In the genomic region with DNA sequence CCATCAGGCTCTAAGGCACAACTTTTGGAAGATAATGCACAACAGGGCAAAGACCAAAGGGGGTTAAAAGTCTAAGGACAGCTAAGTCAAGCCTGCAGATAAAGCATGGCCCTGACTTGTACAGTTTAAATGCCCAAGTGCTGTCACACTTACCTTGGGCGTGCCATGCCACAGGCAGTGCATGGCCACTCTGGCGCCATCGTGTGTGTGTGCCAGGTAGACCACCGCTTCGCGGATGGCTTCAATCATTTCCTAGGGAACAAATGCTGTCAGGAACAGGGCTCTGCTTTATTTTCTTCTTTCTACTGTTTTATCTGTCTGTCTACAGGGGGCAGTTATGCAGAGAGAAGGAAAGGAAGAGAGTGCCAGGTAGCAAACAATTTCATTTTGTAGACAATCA, we compare ENCODE assay signal across 14 cellular contexts. TPM values are rescaled to one million over a fixed set of nuclear protein-coding genes. Genes with fewer than 3 reads are reported as not detected.
DNase-seq lines count a peak whose midpoint lies in the region; ATAC-seq and TF ChIP-seq lines count a peak whose summit lies in the region.
"Had no signal": no experiment of that assay in that cellular context is flagged by ENCODE, and none has a peak within 500 bp of the region (broad histone marks: within the 10 kb centered on the region; RNA-seq: fewer than 3 reads in every experiment).

No MANE protein-coding gene starts in this region.

- ATAC-seq in HG03108 (IDR thresholded peaks at IDR 0.05; ENCODE audit: unreplicated experiment), result no peak

- TF ChIP-seq CTCF in fibroblast of mammary gland (conservative IDR thresholded peaks at IDR 0.05; ENCODE audit: control insufficient read depth, insufficient read depth, low read depth, low read length), result peak; percentile 14
- TF ChIP-seq CTCF in retinal pigment epithelial cell (conservative IDR thresholded peaks at IDR 0.05; ENCODE audit: low read depth, low read length), result peak; percentile 38

- peak; percentile 23 for DNase-seq in activated CD4-positive, alpha-beta memory T cell treated with anti-CD3 and anti-CD28 coated beads for 36 hours
- no peak for DNase-seq in activated CD4-positive, alpha-beta memory T cell treated with anti-CD3 and anti-CD28 coated beads, Interleukin-2, amount 10 ng/mL, durations not matched to agents 7 days and 5 days
- DNase-seq in RPMI8226, result peak; percentile 10
- no peak for DNase-seq in fibroblast of mammary gland (ENCODE audit: low read depth)
- no peak for DNase-seq in retinal pigment epithelial cell (ENCODE audit: low read depth)
- DNase-seq in AG08395 (ENCODE audit: low spot score), result no peak
- DNase-seq in DMS153 (lab: John Stamatoyannopoulos, UW), result no peak
- DNase-seq: activated CD8-positive, alpha-beta memory T cell treated with anti-CD3 and anti-CD28 coated beads for 24 hours; C1 segment of cervical spinal cord; cerebellar nuclear complex; NCI-H1092; nucleus accumbens had no signal

- intact Hi-C loops in activated CD4-positive, alpha-beta memory T cell treated with anti-CD3 and anti-CD28 coated beads for 36 hours (cut with micrococcal nuclease), result no loop called here

- H3K4me1 Mint-ChIP-seq in activated CD4-positive, alpha-beta memory T cell treated with anti-CD3 and anti-CD28 coated beads for 36 hours (ENCODE audit: low read depth), result no peaks in the 10 kb centered on the region
- peaks cover 2% of the 10 kb centered on the region for H3K4me1 Mint-ChIP-seq in activated CD4-positive, alpha-beta memory T cell treated with anti-CD3 and anti-CD28 coated beads, Interleukin-2, amount 10 ng/mL, durations not matched to agents 7 days and 5 days

- no peak overlapping the region for H3K4me3 Mint-ChIP-seq in activated CD4-positive, alpha-beta memory T cell treated with anti-CD3 and anti-CD28 coated beads for 36 hours
- no peak overlapping the region for H3K4me3 Mint-ChIP-seq in activated CD4-positive, alpha-beta memory T cell treated with anti-CD3 and anti-CD28 coated beads, Interleukin-2, amount 10 ng/mL, durations not matched to agents 7 days and 5 days

- no peaks in the 10 kb centered on the region for H3K27me3 Mint-ChIP-seq in activated CD4-positive, alpha-beta memory T cell treated with anti-CD3 and anti-CD28 coated beads for 36 hours
- no peaks in the 10 kb centered on the region for H3K27me3 Mint-ChIP-seq in activated CD4-positive, alpha-beta memory T cell treated with anti-CD3 and anti-CD28 coated beads, Interleukin-2, amount 10 ng/mL, durations not matched to agents 7 days and 5 days

- POLR2A ChIA-PET in activated CD4-positive, alpha-beta memory T cell treated with anti-CD3 and anti-CD28 coated beads for 36 hours (lab: Charles Lee), result interaction anchor here (1.6 kb wide), 1 partner anchor 20 kb away, joined by 4 read pairs; a partner anchor contains a TSS
- POLR2A ChIA-PET in activated CD4-positive, alpha-beta memory T cell treated with anti-CD3 and anti-CD28 coated beads, Interleukin-2, amount 10 ng/mL, durations not matched to agents 7 days and 5 days (lab: Charles Lee), result interaction anchor here (1.3 kb wide), 1 partner anchor 19 kb away, joined by 6 read pairs; a partner anchor contains a TSS

- H3K36me3 Mint-ChIP-seq in activated CD4-positive, alpha-beta memory T cell treated with anti-CD3 and anti-CD28 coated beads for 36 hours, result peaks cover 52% of the 10 kb centered on the region
- H3K36me3 Mint-ChIP-seq in activated CD4-positive, alpha-beta memory T cell treated with anti-CD3 and anti-CD28 coated beads, Interleukin-2, amount 10 ng/mL, durations not matched to agents 7 days and 5 days (ENCODE audit: low read depth), result peaks cover 58% of the 10 kb centered on the region

- CTCF ChIA-PET in activated CD4-positive, alpha-beta memory T cell treated with anti-CD3 and anti-CD28 coated beads for 36 hours (lab: Charles Lee), result interaction anchor here (0.7 to 1.7 kb wide), 2 partner anchors 11 to 20 kb away, joined by 4 to 5 read pairs; a partner anchor contains a TSS
- CTCF ChIA-PET in activated CD4-positive, alpha-beta memory T cell treated with anti-CD3 and anti-CD28 coated beads, Interleukin-2, amount 10 ng/mL, durations not matched to agents 7 days and 5 days (lab: Charles Lee), result interaction anchor here (1.0 to 1.1 kb wide), 2 partner anchors 15 to 19 kb away, joined by 3 to 5 read pairs; no protein-coding TSS in a partner anchor

- H3K9me3 Mint-ChIP-seq in activated CD4-positive, alpha-beta memory T cell treated with anti-CD3 and anti-CD28 coated beads for 36 hours, result no peaks in the 10 kb centered on the region
- H3K9me3 Mint-ChIP-seq in activated CD4-positive, alpha-beta memory T cell treated with anti-CD3 and anti-CD28 coated beads, Interleukin-2, amount 10 ng/mL, durations not matched to agents 7 days and 5 days, result no peaks in the 10 kb centered on the region

- H3K27ac Mint-ChIP-seq in activated CD4-positive, alpha-beta memory T cell treated with anti-CD3 and anti-CD28 coated beads for 36 hours, result no peak overlapping the region
- H3K27ac Mint-ChIP-seq in activated CD4-positive, alpha-beta memory T cell treated with anti-CD3 and anti-CD28 coated beads, Interleukin-2, amount 10 ng/mL, durations not matched to agents 7 days and 5 days, result no peak overlapping the region

- H3K4me3 ChIP-seq in fibroblast of mammary gland (ENCODE audit: control insufficient read depth, low read depth, low read length), result no peak overlapping the region
- no peak overlapping the region for H3K4me3 ChIP-seq in retinal pigment epithelial cell (ENCODE audit: low read length)
- H3K4me3 ChIP-seq: SJCRH30 had no signal

RNA-seq across cellular contexts. Expression of a gene that starts 19.3 kb away (rescaled TPM):
- 10 to 100 TPM; 85.3 to 92.4 TPM for total RNA-seq in activated CD4-positive, alpha-beta memory T cell treated with anti-CD3 and anti-CD28 coated beads for 36 hours
- 10 to 100 TPM; 39.1 to 41.2 TPM for total RNA-seq in activated CD4-positive, alpha-beta memory T cell treated with anti-CD3 and anti-CD28 coated beads, Interleukin-2, amount 10 ng/mL, durations not matched to agents 7 days and 5 days

Comparison
In these comparisons a context has a peak if more than half of its experiments do, and no peak if none do; other contexts are left out.
1. DNase-seq: peak in activated CD4-positive, alpha-beta memory T cell treated with anti-CD3 and anti-CD28 coated beads for 36 hours (single experiment) and RPMI8226 (single experiment); none in activated CD4-positive, alpha-beta memory T cell treated with anti-CD3 and anti-CD28 coated beads, Interleukin-2, amount 10 ng/mL, durations not matched to agents 7 days and 5 days (single experiment), fibroblast of mammary gland (single experiment), retinal pigment epithelial cell (single experiment), AG08395 (single experiment) and DMS153 (single experiment).